ENCODE assay signal across 2 cellular contexts in the genomic region with DNA sequence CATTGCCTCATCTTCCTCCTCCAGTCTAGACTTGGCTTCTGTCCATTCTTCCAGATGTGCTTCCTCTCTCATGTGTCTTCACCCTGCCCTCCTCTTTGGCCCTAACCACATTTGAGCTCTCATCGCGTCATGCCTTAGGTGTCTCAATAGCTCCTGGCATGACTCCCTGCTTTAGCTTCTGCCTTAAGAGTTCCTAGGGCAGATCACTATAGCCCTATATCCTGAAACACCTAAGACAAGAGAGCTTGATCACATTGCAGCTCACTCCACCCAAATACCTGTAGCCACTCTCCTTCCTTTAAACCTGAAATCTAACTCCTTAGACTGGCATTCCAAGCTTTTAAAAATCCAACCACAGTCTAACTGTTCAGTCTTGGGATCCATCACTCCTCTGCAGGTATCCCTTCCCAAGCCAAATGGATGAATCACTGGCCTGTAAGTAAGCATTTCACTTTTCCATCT.
TF ChIP-seq lines count a peak whose summit lies in the region.

No MANE protein-coding gene starts in this region.

TF ChIP-seq in IMR-90, 13 proteins besides CTCF, POLR2A, EP300 and RAD21:
- TF ChIP-seq FOS (IDR thresholded peaks at IDR 0.05; ENCODE audit: low read depth, low read length): no peak
- no peak for TF ChIP-seq CHD1 (IDR thresholded peaks at IDR 0.05; ENCODE audit: low read depth, low read length)
- no peak for TF ChIP-seq RFX5 (IDR thresholded peaks at IDR 0.05; ENCODE audit: low read depth, low read length)
- no peak for TF ChIP-seq NFE2L2 (IDR thresholded peaks at IDR 0.05; ENCODE audit: low read depth, low read length)
- peak; percentile 40 for TF ChIP-seq RCOR1 (IDR thresholded peaks at IDR 0.05; ENCODE audit: insufficient replicate concordance, low read length)
- peak; percentile 87 for TF ChIP-seq CEBPB (IDR thresholded peaks at IDR 0.05; ENCODE audit: low read depth, low read length)

TF ChIP-seq in WTC11, 78 proteins besides CTCF, POLR2A, EP300 and RAD21:
- TF ChIP-seq, protein P1, sequence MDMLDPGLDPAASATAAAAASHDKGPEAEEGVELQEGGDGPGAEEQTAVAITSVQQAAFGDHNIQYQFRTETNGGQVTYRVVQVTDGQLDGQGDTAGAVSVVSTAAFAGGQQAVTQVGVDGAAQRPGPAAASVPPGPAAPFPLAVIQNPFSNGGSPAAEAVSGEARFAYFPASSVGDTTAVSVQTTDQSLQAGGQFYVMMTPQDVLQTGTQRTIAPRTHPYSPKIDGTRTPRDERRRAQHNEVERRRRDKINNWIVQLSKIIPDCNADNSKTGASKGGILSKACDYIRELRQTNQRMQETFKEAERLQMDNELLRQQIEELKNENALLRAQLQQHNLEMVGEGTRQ (CRISPR knock-in tag; IDR thresholded peaks at IDR 0.05): no peak
- TF ChIP-seq NR2C2 (CRISPR knock-in tag; IDR thresholded peaks at IDR 0.05): no peak
- no peak for TF ChIP-seq ZBTB21 (CRISPR knock-in tag; IDR thresholded peaks at IDR 0.05; ENCODE audit: borderline replicate concordance)
- no peak for TF ChIP-seq ZNF138 (CRISPR knock-in tag; conservative IDR thresholded peaks at IDR 0.05)
- TF ChIP-seq, protein P2, sequence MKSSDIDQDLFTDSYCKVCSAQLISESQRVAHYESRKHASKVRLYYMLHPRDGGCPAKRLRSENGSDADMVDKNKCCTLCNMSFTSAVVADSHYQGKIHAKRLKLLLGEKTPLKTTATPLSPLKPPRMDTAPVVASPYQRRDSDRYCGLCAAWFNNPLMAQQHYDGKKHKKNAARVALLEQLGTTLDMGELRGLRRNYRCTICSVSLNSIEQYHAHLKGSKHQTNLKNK (CRISPR knock-in tag; IDR thresholded peaks at IDR 0.05): no peak
- TF ChIP-seq HMGA2 (CRISPR knock-in tag; IDR thresholded peaks at IDR 0.05): no peak
- TF ChIP-seq ZNF263 (CRISPR knock-in tag; IDR thresholded peaks at IDR 0.05; ENCODE audit: low read depth): no peak
- no peak for TF ChIP-seq NR3C1 (CRISPR knock-in tag; conservative IDR thresholded peaks at IDR 0.05; ENCODE audit: low read depth)
- no peak for TF ChIP-seq FOXP1 (CRISPR knock-in tag; IDR thresholded peaks at IDR 0.05; ENCODE audit: borderline replicate concordance)
- TF ChIP-seq TEAD1 (CRISPR knock-in tag; IDR thresholded peaks at IDR 0.05): no peak
- no peak for TF ChIP-seq ZNF121 (CRISPR knock-in tag; IDR thresholded peaks at IDR 0.05)
- TF ChIP-seq, protein P3, sequence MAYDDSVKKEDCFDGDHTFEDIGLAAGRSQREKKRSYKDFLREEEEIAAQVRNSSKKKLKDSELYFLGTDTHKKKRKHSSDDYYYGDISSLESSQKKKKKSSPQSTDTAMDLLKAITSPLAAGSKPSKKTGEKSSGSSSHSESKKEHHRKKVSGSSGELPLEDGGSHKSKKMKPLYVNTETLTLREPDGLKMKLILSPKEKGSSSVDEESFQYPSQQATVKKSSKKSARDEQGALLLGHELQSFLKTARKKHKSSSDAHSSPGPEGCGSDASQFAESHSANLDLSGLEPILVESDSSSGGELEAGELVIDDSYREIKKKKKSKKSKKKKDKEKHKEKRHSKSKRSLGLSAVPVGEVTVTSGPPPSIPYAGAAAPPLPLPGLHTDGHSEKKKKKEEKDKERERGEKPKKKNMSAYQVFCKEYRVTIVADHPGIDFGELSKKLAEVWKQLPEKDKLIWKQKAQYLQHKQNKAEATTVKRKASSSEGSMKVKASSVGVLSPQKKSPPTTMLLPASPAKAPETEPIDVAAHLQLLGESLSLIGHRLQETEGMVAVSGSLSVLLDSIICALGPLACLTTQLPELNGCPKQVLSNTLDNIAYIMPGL (CRISPR knock-in tag; IDR thresholded peaks at IDR 0.05): no peak
- no peak for TF ChIP-seq NR1H2 (CRISPR knock-in tag; IDR thresholded peaks at IDR 0.05)
- TF ChIP-seq NFYB (CRISPR knock-in tag; conservative IDR thresholded peaks at IDR 0.05; ENCODE audit: low read depth): no peak
- TF ChIP-seq CBFB (CRISPR knock-in tag; IDR thresholded peaks at IDR 0.05; ENCODE audit: low read depth): no peak
